ENCODE assay signal across 7 cellular contexts in the genomic region with DNA sequence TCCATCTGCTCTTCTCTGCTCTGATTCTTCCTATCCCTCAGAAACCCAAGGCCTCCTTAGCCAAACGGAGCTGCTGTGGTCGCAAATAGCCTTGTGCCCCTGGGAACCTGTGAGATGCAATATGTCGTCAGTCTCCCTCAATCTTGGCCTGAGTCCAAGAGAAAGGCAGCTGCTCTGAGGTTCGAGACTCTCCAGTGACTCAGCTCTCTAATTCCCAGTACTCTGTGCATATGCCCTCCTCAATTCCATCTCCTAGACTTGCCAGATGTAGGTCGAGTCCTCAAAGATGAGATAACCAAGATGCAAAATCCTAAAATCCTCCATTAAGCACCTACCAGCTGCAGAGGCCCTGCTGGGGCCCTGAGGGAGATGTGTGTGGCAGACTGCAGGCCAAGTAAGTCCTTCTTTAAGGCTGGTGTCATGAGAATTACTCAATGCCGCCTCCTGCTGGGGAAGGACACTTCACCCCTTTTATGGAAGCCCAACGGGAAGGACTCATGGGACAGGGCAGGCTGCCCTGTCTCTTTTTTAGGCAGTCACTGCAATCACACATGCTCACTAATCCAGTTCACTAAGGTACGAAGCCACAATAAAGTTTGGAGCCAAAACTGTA. TPM values are rescaled to one million over a fixed set of nuclear protein-coding genes. Genes with fewer than 3 reads are reported as not detected.
A peak's percentile ranks its signal among the peaks of the same experiment; 100 is the strongest.
DNase-seq lines count a peak whose midpoint lies in the region; ATAC-seq and TF ChIP-seq lines count a peak whose summit lies in the region.

No MANE protein-coding gene starts in this region.

- no peak for TF ChIP-seq EP300 in gastroesophageal sphincter (IDR thresholded peaks at IDR 0.05)

- WGBS in gastroesophageal sphincter (ENCODE audit: low coverage in 1 of 2), 2 donors: 48 to 55% methylated on average over 2 to 6 of the region's 8 CpGs
- 68 to 71% methylated on average over 8 of the region's 8 CpGs for WGBS in thyroid gland, 2 donors

- H3K9me3 ChIP-seq in gastroesophageal sphincter (no peaks in the 10 kb centered on the region), thyroid gland (no peaks in the 10 kb centered on the region)

- H3K27me3 ChIP-seq in gastroesophageal sphincter (peaks cover 8% of the 10 kb centered on the region), thyroid gland (no peaks in the 10 kb centered on the region)

- peak; percentile 27 for DNase-seq in GM12864 (ENCODE audit: low read depth)
- peak; percentile 51 for DNase-seq in MV-4-11 (lab: John Stamatoyannopoulos, UW)
- DNase-seq in activated CD8-positive, alpha-beta memory T cell treated with anti-CD3 and anti-CD28 coated beads for 24 hours: peak; percentile 64
- peak; percentile 52 for DNase-seq in germinal center (ENCODE audit: low spot score)
- peak; percentile 55 to 61 for DNase-seq in stimulated activated CD4-positive, alpha-beta T cell treated with anti-CD3 and anti-CD28 coated beads, Interleukin-2, amount 100 ng/mL, for 24 hours
- DNase-seq in thyroid gland: no peak

- no peak for ATAC-seq in gastroesophageal sphincter

- H3K4me3 ChIP-seq in GM12864 (ENCODE audit: low read depth, low read length) (no peak overlapping the region), gastroesophageal sphincter (no peak overlapping the region), thyroid gland (replicated peaks in 1 of 3) (no peak overlapping the region)

- H3K27ac ChIP-seq in gastroesophageal sphincter: no peak overlapping the region
- H3K27ac ChIP-seq in thyroid gland: no peak overlapping the region

- TF ChIP-seq CTCF in GM12864 (IDR thresholded peaks at IDR 0.05; ENCODE audit: low read depth, low read length, missing control alignments) (peak; percentile 77), gastroesophageal sphincter (IDR thresholded peaks at IDR 0.05) (peak in 2 of 4 experiments; percentile 9 to 42), thyroid gland (IDR thresholded peaks at IDR 0.05) (peak in 2 of 6 experiments; percentile 13 to 16)

- no peak for TF ChIP-seq POLR2A in gastroesophageal sphincter (IDR thresholded peaks at IDR 0.05)
- TF ChIP-seq POLR2A in thyroid gland (IDR thresholded peaks at IDR 0.05): no peak

- H3K4me1 ChIP-seq in gastroesophageal sphincter: peaks cover 0 to 20% (median 6%) of the 10 kb centered on the region in 3 donors
- H3K4me1 ChIP-seq in thyroid gland: peaks cover 4% of the 10 kb centered on the region in 2 donors

- intact Hi-C loops in thyroid gland (cut with DNase I): loop anchor here (5.0 to 10.0 kb wide), 3 partner anchors 167 to 339 kb away; partner anchors contain the start of genes FLOT1 and IER3

- no peaks in the 10 kb centered on the region for H3K36me3 ChIP-seq in gastroesophageal sphincter
- no peaks in the 10 kb centered on the region for H3K36me3 ChIP-seq in thyroid gland

RNA-seq across cellular contexts. Expression of gene C6orf15, which starts 28.5 kb away (rescaled TPM):
- total RNA-seq in gastroesophageal sphincter (not detected), thyroid gland (not detected)

RNA-seq across cellular contexts. Expression of gene PSORS1C1, which starts 30.8 kb away (rescaled TPM):
- total RNA-seq in gastroesophageal sphincter: 1 to 10 TPM in 2 of 4 donors, under 1 TPM in 2; 0.12 to 7.8 (median 1.7) TPM
- 1 to 10 TPM; 1.6 to 3.8 (median 2.4) TPM for total RNA-seq in thyroid gland

RNA-seq across cellular contexts. Expression of gene CDSN, which starts 36.4 kb away (rescaled TPM):
- total RNA-seq in gastroesophageal sphincter (not detected), thyroid gland (under 1 TPM in 1 of 4 donors, not detected in 3; 0.34 TPM)

RNA-seq across cellular contexts. Expression of gene PSORS1C2, which starts 55.0 kb away (rescaled TPM):
- total RNA-seq in gastroesophageal sphincter (not detected), thyroid gland (not detected)

Comparison
In these comparisons a context has a peak if more than half of its experiments do, and no peak if none do; other contexts are left out.
1. DNase-seq: peak in GM12864 (single experiment), MV-4-11 (single experiment), activated CD8-positive, alpha-beta memory T cell treated with anti-CD3 and anti-CD28 coated beads for 24 hours (single experiment), germinal center (single experiment) and stimulated activated CD4-positive, alpha-beta T cell treated with anti-CD3 and anti-CD28 coated beads, Interleukin-2, amount 100 ng/mL, for 24 hours (2 of 2); none in thyroid gland (0 of 2).